Comparison of ENCODE assay signal across 14 cellular contexts in genomic region chr13:33218020-33218419, GRCh38.
DNase-seq lines count a peak whose midpoint lies in the region; ATAC-seq, FAIRE-seq and TF ChIP-seq lines count a peak whose summit lies in the region.
"Had no signal": no experiment of that assay in that cellular context is flagged by ENCODE, and none has a peak within 500 bp of the region (broad histone marks: within the 10 kb centered on the region; RNA-seq: fewer than 3 reads in every experiment).

No MANE protein-coding gene starts in this region.

- no peak for FAIRE-seq in A549 (lab: Jason Lieb, UNC)

- H2BK12ac ChIP-seq in mesenchymal stem cell (ENCODE audit: low read length in 2 of 2), result peak overlapping the region; percentile 39 to 41

- H3K27ac ChIP-seq in A549 (peak overlapping the region in 1 of 2 experiments; percentile 7; a peak in 1 of 6 replicates), mesenchymal stem cell (ENCODE audit: low read length, poor library complexity, severe bottlenecking) (peak overlapping the region; percentile 69)
- H3K27ac ChIP-seq: KMS-11 had no signal

- peak in 1 of 2 experiments; percentile 79; a peak in 3 of 6 replicates for ATAC-seq in A549

- WGBS in A549 (ENCODE audit: missing lambda C conversion rate), result 37% methylated on average over 4 of the region's 4 CpGs
- 56% methylated on average over 4 of the region's 4 CpGs for WGBS in mesenchymal stem cell

- H3K9me3 ChIP-seq in A549 (no peaks in the 10 kb centered on the region), mesenchymal stem cell (ENCODE audit: control insufficient read depth, low read length) (no peaks in the 10 kb centered on the region)

- H3K36me3 Mint-ChIP-seq in chondrocyte (ENCODE audit: low read depth), result peaks cover 2% of the 10 kb centered on the region
- H3K36me3 Mint-ChIP-seq in nephron progenitor cell (ENCODE audit: low read depth), result no peaks in the 10 kb centered on the region
- H3K36me3 Mint-ChIP-seq: activated naive CD8-positive, alpha-beta T cell had no signal

- no peak overlapping the region for H2BK15ac ChIP-seq in mesenchymal stem cell (ENCODE audit: low read depth, poor library complexity, severe bottlenecking)

- peak overlapping the region in 1 of 2 experiments; percentile 31 for H3K14ac ChIP-seq in mesenchymal stem cell (ENCODE audit: low read length in 2 of 2)

- H3K4me1 ChIP-seq in A549 (peaks cover 13% of the 10 kb centered on the region; the same call in 1 of the 3 replicates), mesenchymal stem cell (ENCODE audit: control insufficient read depth, insufficient read depth, low read depth, low read length) (peaks cover 18% of the 10 kb centered on the region)

- H3K4me1 Mint-ChIP-seq in chondrocyte (ENCODE audit: low read depth) (peaks cover 63% of the 10 kb centered on the region), nephron progenitor cell (peaks cover 26% of the 10 kb centered on the region)

- no peak for TF ChIP-seq POLR2A in A549 (IDR thresholded peaks at IDR 0.05; ENCODE audit: low read length)

- peak overlapping the region; percentile 93 for H2AK5ac ChIP-seq in mesenchymal stem cell (ENCODE audit: low read length, severe bottlenecking)

- TF ChIP-seq RAD21 in A549 (conservative IDR thresholded peaks at IDR 0.05 in 1 of 2, IDR thresholded peaks at IDR 0.05 in 1 of 2) (no peak), Ishikawa (IDR thresholded peaks at IDR 0.05; ENCODE audit: low read depth) (no peak)

- H2AFZ ChIP-seq in mesenchymal stem cell (ENCODE audit: low read depth, low read length), result no peak overlapping the region

- peaks cover 19% of the 10 kb centered on the region for H3K79me1 ChIP-seq in mesenchymal stem cell (replicated peaks; ENCODE audit: low read length, poor library complexity, severe bottlenecking)

- no peak overlapping the region for H3K23ac ChIP-seq in mesenchymal stem cell (ENCODE audit: low read length in 2 of 2)

- no peaks in the 10 kb centered on the region for H3K9me3 Mint-ChIP-seq in chondrocyte (ENCODE audit: low read depth)
- no peaks in the 10 kb centered on the region for H3K9me3 Mint-ChIP-seq in nephron progenitor cell

- TF ChIP-seq EP300 in A549 (IDR thresholded peaks at IDR 0.05) (no peak), Ishikawa (IDR thresholded peaks at IDR 0.05; ENCODE audit: borderline replicate concordance) (no peak)

- no peak overlapping the region for H3K9ac ChIP-seq in mesenchymal stem cell (ENCODE audit: low read length)
- H3K9ac ChIP-seq: KMS-11 had no signal

- H3K27ac Mint-ChIP-seq in chondrocyte (ENCODE audit: unreplicated experiment) (peak overlapping the region; percentile 64), nephron progenitor cell (no peak overlapping the region)
- H3K27ac Mint-ChIP-seq: activated naive CD8-positive, alpha-beta T cell had no signal

- POLR2A ChIA-PET in A549 (lab: Yijun Ruan, JAX), result interaction anchor here (1.4 kb wide), 1 partner anchor 325 kb away, joined by 3 read pairs; no protein-coding TSS in a partner anchor

- H3K4me2 ChIP-seq in A549, result peak overlapping the region; percentile 40; the same call in 2 of the 3 replicates
- no peak overlapping the region for H3K4me2 ChIP-seq in mesenchymal stem cell (ENCODE audit: low read length, poor library complexity, severe bottlenecking)
- H3K4me2 ChIP-seq: KMS-11 had no signal

- H4K91ac ChIP-seq in mesenchymal stem cell (ENCODE audit: low read length), result peak overlapping the region; percentile 11

- no peak overlapping the region for H2BK120ac ChIP-seq in mesenchymal stem cell (ENCODE audit: low read depth, low read length)

- no peak overlapping the region for H4K8ac ChIP-seq in mesenchymal stem cell (ENCODE audit: low read length)

- H3K4me3 Mint-ChIP-seq in chondrocyte (ENCODE audit: unreplicated experiment) (no peak overlapping the region), nephron progenitor cell (no peak overlapping the region)
- H3K4me3 Mint-ChIP-seq: activated naive CD8-positive, alpha-beta T cell had no signal

- TF ChIP-seq CTCF in A549 (IDR thresholded peaks at IDR 0.05) (no peak), chondrocyte (IDR thresholded peaks at IDR 0.05) (no peak), GM20000 (IDR thresholded peaks at IDR 0.05; ENCODE audit: extremely low read depth, missing control alignments) (no peak), nephron progenitor cell (IDR thresholded peaks at IDR 0.05) (no peak)

- H2BK5ac ChIP-seq in mesenchymal stem cell (ENCODE audit: low read depth, low read length, poor library complexity, severe bottlenecking), result no peak overlapping the region

- DNase-seq in A549 (ENCODE audit: low read depth in 1 of 2, low spot score in 1 of 2) (peak; percentile 5 to 51), chondrocyte (ENCODE audit: low spot score) (no peak), mesenchymal stem cell (peak; percentile 52), NOMO-1 treated with DMSO at 0.1 percent for 48 hours (lab: John Stamatoyannopoulos, UW; ENCODE audit: unreplicated experiment) (no peak), GM20000 (ENCODE audit: low spot score) (no peak), NCI-H146 (lab: John Stamatoyannopoulos, UW) (no peak), nephron progenitor cell (no peak)
- DNase-seq: DMS79, hypothalamus, NCI-H2107, T-helper 9 cell had no signal

- no peak overlapping the region for H3K4me3 ChIP-seq in A549
- no peak overlapping the region for H3K4me3 ChIP-seq in mesenchymal stem cell (ENCODE audit: insufficient read depth in 1 of 2, low read depth in 1 of 2, low read length in 2 of 2)

- H3K27me3 Mint-ChIP-seq in chondrocyte (ENCODE audit: low read depth), result no peaks in the 10 kb centered on the region
- H3K27me3 Mint-ChIP-seq in nephron progenitor cell (ENCODE audit: low read depth, poor library complexity), result peaks cover 10% of the 10 kb centered on the region
- H3K27me3 Mint-ChIP-seq: activated naive CD8-positive, alpha-beta T cell had no signal

- peaks cover 0 to 8% of the 10 kb centered on the region in 2 experiments for H3K36me3 ChIP-seq in mesenchymal stem cell (ENCODE audit: control insufficient read depth in 1 of 2, insufficient read depth in 2 of 2, low read depth in 1 of 2, low read length in 2 of 2)

- no peaks in the 10 kb centered on the region for H3K27me3 ChIP-seq in mesenchymal stem cell (ENCODE audit: control insufficient read depth in 1 of 2, insufficient read depth in 1 of 2, low read length in 2 of 2)

- CTCF ChIA-PET in A549 (lab: Yijun Ruan, JAX), result interaction anchor here (1.0 kb wide), 1 partner anchor 10 kb away, joined by 6 read pairs; no protein-coding TSS in a partner anchor

- H3K18ac ChIP-seq in mesenchymal stem cell (ENCODE audit: low read depth in 1 of 2, low read length in 2 of 2), result peak overlapping the region; percentile 47 to 83

- H3K4ac ChIP-seq in mesenchymal stem cell (ENCODE audit: low read depth in 1 of 2, low read length in 2 of 2), result peak overlapping the region; percentile 37 to 41

TF ChIP-seq in A549, 52 proteins besides CTCF, POLR2A, EP300 and RAD21:
- TF ChIP-seq EHMT2 (IDR thresholded peaks at IDR 0.05; ENCODE audit: low read depth), result no peak
- TF ChIP-seq FOSB (CRISPR knock-in tag; IDR thresholded peaks at IDR 0.05), result no peak
- TF ChIP-seq MAFK (IDR thresholded peaks at IDR 0.05; ENCODE audit: partially characterized antibody), result no peak
- TF ChIP-seq ESRRA (IDR thresholded peaks at IDR 0.05; ENCODE audit: borderline replicate concordance, low read length), result no peak
- TF ChIP-seq KDM5A (IDR thresholded peaks at IDR 0.05), result no peak
- no peak for TF ChIP-seq ZFP36 (IDR thresholded peaks at IDR 0.05; ENCODE audit: borderline replicate concordance, partially characterized antibody)
- no peak for TF ChIP-seq CBX8 (IDR thresholded peaks at IDR 0.05)

TF ChIP-seq in Ishikawa, 13 proteins besides CTCF, POLR2A, EP300 and RAD21:
- TF ChIP-seq FOXM1 (IDR thresholded peaks at IDR 0.05; ENCODE audit: borderline replicate concordance, low read depth) (no peak), USF1 (IDR thresholded peaks at IDR 0.05) (no peak), YY1 (IDR thresholded peaks at IDR 0.05; ENCODE audit: low read depth) (no peak), CREB1 (IDR thresholded peaks at IDR 0.05; ENCODE audit: low read depth) (no peak), REST (IDR thresholded peaks at IDR 0.05; ENCODE audit: low read depth) (no peak), TEAD4 (IDR thresholded peaks at IDR 0.05) (peak; percentile 65), CEBPB (IDR thresholded peaks at IDR 0.05) (peak; percentile 46; the same call in 1 of the 2 replicates)

Comparison
In these comparisons a context has a peak if more than half of its experiments do, and no peak if none do; other contexts are left out.
1. DNase-seq: peak in A549 (2 of 2) and mesenchymal stem cell (single experiment); none in chondrocyte (single experiment), NOMO-1 treated with DMSO at 0.1 percent for 48 hours (single experiment), GM20000 (single experiment), NCI-H146 (single experiment) and nephron progenitor cell (single experiment).